Comparison of ENCODE assay signal across 7 cellular contexts in the genomic region with DNA sequence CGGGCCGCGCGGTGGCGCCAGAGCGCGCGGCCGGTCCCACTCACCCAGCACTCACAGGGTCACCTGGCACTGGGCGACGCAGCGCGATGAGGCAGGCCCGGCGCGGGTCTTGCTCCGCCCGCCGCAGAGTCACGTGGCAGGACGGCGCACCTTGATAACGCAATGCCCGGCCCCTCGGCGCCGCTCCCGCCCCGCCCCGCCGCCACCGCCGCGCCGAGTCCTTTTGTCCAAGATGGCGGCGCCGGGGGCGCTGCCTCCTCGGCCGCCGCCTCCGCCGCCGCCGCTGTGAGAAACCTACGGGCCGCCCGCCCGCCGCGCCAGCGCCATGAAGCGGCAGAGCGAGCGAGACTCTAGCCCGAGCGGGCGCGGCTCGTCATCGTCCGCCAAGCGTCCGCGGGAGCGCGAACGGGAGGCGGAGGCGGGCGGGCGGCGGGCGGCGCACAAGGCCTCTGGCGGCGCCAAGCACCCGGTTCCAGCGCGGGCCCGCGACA. TPM values are rescaled to one million over a fixed set of nuclear protein-coding genes. Genes with fewer than 3 reads are reported as not detected.
A peak's percentile ranks its signal among the peaks of the same experiment; 100 is the strongest.
DNase-seq lines count a peak whose midpoint lies in the region; ATAC-seq, FAIRE-seq and TF ChIP-seq lines count a peak whose summit lies in the region.

A gene with protein sequence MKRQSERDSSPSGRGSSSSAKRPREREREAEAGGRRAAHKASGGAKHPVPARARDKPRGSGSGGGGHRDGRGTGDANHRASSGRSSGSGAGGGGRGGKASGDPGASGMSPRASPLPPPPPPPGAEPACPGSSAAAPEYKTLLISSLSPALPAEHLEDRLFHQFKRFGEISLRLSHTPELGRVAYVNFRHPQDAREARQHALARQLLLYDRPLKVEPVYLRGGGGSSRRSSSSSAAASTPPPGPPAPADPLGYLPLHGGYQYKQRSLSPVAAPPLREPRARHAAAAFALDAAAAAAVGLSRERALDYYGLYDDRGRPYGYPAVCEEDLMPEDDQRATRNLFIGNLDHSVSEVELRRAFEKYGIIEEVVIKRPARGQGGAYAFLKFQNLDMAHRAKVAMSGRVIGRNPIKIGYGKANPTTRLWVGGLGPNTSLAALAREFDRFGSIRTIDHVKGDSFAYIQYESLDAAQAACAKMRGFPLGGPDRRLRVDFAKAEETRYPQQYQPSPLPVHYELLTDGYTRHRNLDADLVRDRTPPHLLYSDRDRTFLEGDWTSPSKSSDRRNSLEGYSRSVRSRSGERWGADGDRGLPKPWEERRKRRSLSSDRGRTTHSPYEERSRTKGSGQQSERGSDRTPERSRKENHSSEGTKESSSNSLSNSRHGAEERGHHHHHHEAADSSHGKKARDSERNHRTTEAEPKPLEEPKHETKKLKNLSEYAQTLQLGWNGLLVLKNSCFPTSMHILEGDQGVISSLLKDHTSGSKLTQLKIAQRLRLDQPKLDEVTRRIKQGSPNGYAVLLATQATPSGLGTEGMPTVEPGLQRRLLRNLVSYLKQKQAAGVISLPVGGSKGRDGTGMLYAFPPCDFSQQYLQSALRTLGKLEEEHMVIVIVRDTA (plus strand): TSS at position 211 of the 491 bp plus-strand sequence. CDS start 115 bp downstream, at position 326.

- TF ChIP-seq CTCF in astrocyte of the spinal cord (IDR thresholded peaks at IDR 0.05; ENCODE audit: low read depth, low read length): peak; percentile 87

- H3K4me3 ChIP-seq in astrocyte of the spinal cord (ENCODE audit: low read depth, low read length): peak within 1 kb of the TSS; percentile 62

- FAIRE-seq in GM18507 (lab: Jason Lieb, UNC): peak; percentile 96

- peak; percentile 90 for DNase-seq in GM18507 (ENCODE audit: extremely low spot score, insufficient read length, low read depth)
- DNase-seq in NCI-H2081 (lab: John Stamatoyannopoulos, UW): peak; percentile 85 to 92
- peak; percentile 97 for DNase-seq in T1000 (lab: John Stamatoyannopoulos, UW)
- peak; percentile 97 for DNase-seq in astrocyte of the spinal cord (ENCODE audit: low read depth, low spot score)
- peak; percentile 63 to 99 (median 94) for DNase-seq in hypothalamus (lab: John Stamatoyannopoulos, UW)
- DNase-seq in sciatic nerve (ENCODE audit: low spot score): peak; percentile 98

- in situ Hi-C loops in astrocyte of the spinal cord (cut with HindIII; ENCODE audit: low sequenced_read_pairs): no loop called here

- intact Hi-C loops in sciatic nerve (cut with DNase I): no loop called here

- peak; percentile 85 for ATAC-seq in HG02973 (IDR thresholded peaks at IDR 0.05; ENCODE audit: unreplicated experiment)
- peak; percentile 98 for ATAC-seq in sciatic nerve

RNA-seq across cellular contexts. Expression of the gene that starts here (rescaled TPM):
- 21.5 TPM for total RNA-seq in sciatic nerve

Comparison
In these comparisons a context has a peak if more than half of its experiments do, and no peak if none do; other contexts are left out.
1. Peak in every context shown above with its lines: DNase-seq, ATAC-seq and H3K4me3 ChIP-seq.